ENCODE assay signal across 30 cellular contexts in the genomic region with DNA sequence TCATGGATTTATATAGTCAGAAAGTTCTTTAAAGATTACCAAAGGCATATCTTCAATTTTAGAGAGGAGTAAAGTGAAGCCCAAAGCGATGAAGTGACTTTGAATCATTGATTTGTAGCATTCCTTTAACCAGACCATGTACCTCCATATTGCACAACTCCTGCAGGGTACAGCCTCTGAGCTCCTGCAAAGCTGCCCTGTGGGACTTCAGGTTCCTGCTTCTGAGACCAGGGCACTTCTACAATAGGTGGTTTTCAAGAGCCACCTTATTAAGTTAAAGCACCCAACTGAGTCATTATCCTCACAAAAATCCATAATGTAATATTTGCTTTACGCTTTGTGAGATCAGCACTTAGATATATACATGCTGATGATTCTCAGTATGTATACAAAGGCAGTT.
"Had no signal": no experiment of that assay in that cellular context is flagged by ENCODE, and none has a peak within 500 bp of the region (broad histone marks: within the 10 kb centered on the region; RNA-seq: fewer than 3 reads in every experiment).

No MANE protein-coding gene starts in this region.

- DNase-seq: activated CD4-positive, alpha-beta T cell treated with anti-CD3 and anti-CD28 coated beads for 4 hours; activated CD4-positive, alpha-beta T cell treated with anti-CD3 and anti-CD28 coated beads, Interleukin-2, amount 50 U/mL, for 4 hours; activated effector memory CD4-positive, alpha-beta T cell treated with Interleukin-2 at 50 U/mL for 16 hours; activated naive CD4-positive, alpha-beta T cell treated with Interleukin-2 at 50 U/mL for 16 hours; activated T-cell treated with anti-CD3 and anti-CD28 coated beads for 4 hours; anterior cingulate cortex; colonic mucosa; effector memory CD4-positive, alpha-beta T cell; erythroblast; gastrocnemius medialis; hippocampal formation; left cardiac atrium; mammary epithelial cell; naive B cell; nephron progenitor cell; nucleus accumbens; pancreas; retina; sigmoid colon; small intestine; stimulated activated CD4-positive, alpha-beta T cell treated with anti-CD3 and anti-CD28 coated beads, Interleukin-4, amount 100 ng/mL, for 24 hours; stimulated activated naive CD8-positive, alpha-beta T cell treated with anti-CD3 and anti-CD28 coated beads, Interleukin-15, amount 100 ng/mL, for 72 hours; substantia nigra; uterus had no signal

- H3K4me1 Mint-ChIP-seq: naive B cell; stimulated activated effector memory CD8-positive, alpha-beta T cell treated with anti-CD3 and anti-CD28 coated beads, Interleukin-12 subunit alpha, Interleukin-12 subunit beta, amount 100 ng/mL, for 72 hours; stimulated activated naive CD8-positive, alpha-beta T cell treated with anti-CD3 and anti-CD28 coated beads, Interleukin-15, amount 100 ng/mL, for 72 hours had no signal

- H3K9me3 ChIP-seq: colonic mucosa, gastrocnemius medialis, pancreas, prostate gland, sigmoid colon, uterus had no signal

- H3K27ac Mint-ChIP-seq: activated naive CD8-positive, alpha-beta T cell; mesothelial cell of epicardium; naive B cell; nephron progenitor cell; stimulated activated effector memory CD8-positive, alpha-beta T cell treated with anti-CD3 and anti-CD28 coated beads, Interleukin-12 subunit alpha, Interleukin-12 subunit beta, amount 100 ng/mL, for 72 hours; stimulated activated naive CD8-positive, alpha-beta T cell treated with anti-CD3 and anti-CD28 coated beads, Interleukin-15, amount 100 ng/mL, for 72 hours; type B pancreatic cell had no signal

- H3K36me3 Mint-ChIP-seq: activated naive CD8-positive, alpha-beta T cell; mesothelial cell of epicardium; naive B cell; stimulated activated effector memory CD8-positive, alpha-beta T cell treated with anti-CD3 and anti-CD28 coated beads, Interleukin-12 subunit alpha, Interleukin-12 subunit beta, amount 100 ng/mL, for 72 hours; type B pancreatic cell had no signal

- H3K36me3 ChIP-seq: colonic mucosa, gastrocnemius medialis, pancreas, prostate gland, sigmoid colon, uterus had no signal

- H3K9me3 Mint-ChIP-seq: nephron progenitor cell, type B pancreatic cell had no signal

- H3K27ac ChIP-seq: colonic mucosa, gastrocnemius medialis, pancreas, prostate gland, sigmoid colon, uterus had no signal

- H3K4me3 Mint-ChIP-seq: activated naive CD8-positive, alpha-beta T cell; mesothelial cell of epicardium; naive B cell; nephron progenitor cell; stimulated activated effector memory CD8-positive, alpha-beta T cell treated with anti-CD3 and anti-CD28 coated beads, Interleukin-12 subunit alpha, Interleukin-12 subunit beta, amount 100 ng/mL, for 72 hours; stimulated activated naive CD8-positive, alpha-beta T cell treated with anti-CD3 and anti-CD28 coated beads, Interleukin-15, amount 100 ng/mL, for 72 hours; type B pancreatic cell had no signal

- ATAC-seq: gastrocnemius medialis; left cardiac atrium; pancreas; stimulated activated effector memory CD8-positive, alpha-beta T cell treated with anti-CD3 and anti-CD28 coated beads, Interleukin-12 subunit alpha, Interleukin-12 subunit beta, amount 100 ng/mL, for 72 hours; stimulated activated naive CD8-positive, alpha-beta T cell treated with anti-CD3 and anti-CD28 coated beads, Interleukin-15, amount 100 ng/mL, for 72 hours had no signal

- H3K27me3 Mint-ChIP-seq: activated naive CD8-positive, alpha-beta T cell; naive B cell; stimulated activated naive CD8-positive, alpha-beta T cell treated with anti-CD3 and anti-CD28 coated beads, Interleukin-15, amount 100 ng/mL, for 72 hours; type B pancreatic cell had no signal

- H3K4me3 ChIP-seq: colonic mucosa, gastrocnemius medialis, pancreas, prostate gland, sigmoid colon, uterus had no signal

- H3K4me1 ChIP-seq: colonic mucosa, gastrocnemius medialis, pancreas, prostate gland, sigmoid colon, uterus had no signal

- H3K27me3 ChIP-seq: colonic mucosa, gastrocnemius medialis, pancreas, sigmoid colon, uterus had no signal

- FAIRE-seq: keratinocyte, pancreas, small intestine had no signal
